ENCODE assay signal across 8 cellular contexts in genomic region chr6:26271640-26272090, GRCh38.
A peak's percentile ranks its signal among the peaks of the same experiment; 100 is the strongest.
DNase-seq lines count a peak whose midpoint lies in the region; ATAC-seq, FAIRE-seq and TF ChIP-seq lines count a peak whose summit lies in the region.

No MANE protein-coding gene starts in this region.

- no peak overlapping the region for H2AFZ ChIP-seq in K562 (ENCODE audit: low read depth, low read length)

- no peak for TF ChIP-seq CTCF in cardiac muscle cell (IDR thresholded peaks at IDR 0.05; ENCODE audit: low read depth, low read length)
- no peak for TF ChIP-seq CTCF in K562 (IDR thresholded peaks at IDR 0.05 in 2 of 3, conservative IDR thresholded peaks at IDR 0.05 in 1 of 3; ENCODE audit: insufficient read depth in 2 of 3, low read depth in 1 of 3, low read length in 3 of 3)
- TF ChIP-seq CTCF in right lobe of liver (IDR thresholded peaks at IDR 0.05) = no peak
- TF ChIP-seq CTCF in transverse colon (IDR thresholded peaks at IDR 0.05) = no peak

- H3K9me3 ChIP-seq in cardiac muscle cell (ENCODE audit: low read depth) = no peaks in the 10 kb centered on the region
- H3K9me3 ChIP-seq in K562 (replicated peaks; ENCODE audit: control insufficient read depth, insufficient read depth, low read depth, low read length) = peaks cover 4% of the 10 kb centered on the region; the same call in 1 of the 2 replicates
- H3K9me3 ChIP-seq in right lobe of liver = no peaks in the 10 kb centered on the region
- no peaks in the 10 kb centered on the region for H3K9me3 ChIP-seq in transverse colon

- whole genome bisulfite sequencing in K562 (ENCODE audit: insufficient coverage, low coverage, missing lambda C conversion rate) = 69% methylated on average over 11 of the region's 11 CpGs
- 4% methylated on average over 10 of the region's 11 CpGs for WGBS in right lobe of liver (ENCODE audit: insufficient coverage, low coverage, low lambda C conversion rate, missing lambda C conversion rate)
- 0 to 1% methylated on average over 4 to 11 of the region's 11 CpGs for WGBS in transverse colon (ENCODE audit: low coverage in 1 of 2), 2 donors

- intact Hi-C loops in cardiac septum (cut with DNase I) (loop anchor here (5.0 kb wide), 1 partner anchor 39 kb away; a partner anchor contains a TSS), K562 (cut with micrococcal nuclease) (no loop called here), right lobe of liver (cut with DNase I) (no loop called here), transverse colon (cut with DNase I; ENCODE audit: low total_unique reads) (loop anchor here (10.0 kb wide), 1 partner anchor 67 kb away; a partner anchor contains a TSS)

- no peak overlapping the region for H3K9ac ChIP-seq in K562 (ENCODE audit: insufficient read depth in 1 of 2, low read depth in 2 of 2, low read length in 2 of 2)

- no peaks in the 10 kb centered on the region for H3K9me1 ChIP-seq in K562 (ENCODE audit: control insufficient read depth, insufficient read depth, low read length)

- ATAC-seq in K562 = no peak
- ATAC-seq in right lobe of liver = no peak
- ATAC-seq in GM21619 (IDR thresholded peaks at IDR 0.05; ENCODE audit: unreplicated experiment) = no peak

- H3K27me3 ChIP-seq in cardiac muscle cell (no peaks in the 10 kb centered on the region), K562 (ENCODE audit: control insufficient read depth in 2 of 2, insufficient read depth in 2 of 2, low read length in 2 of 2) (no peaks in the 10 kb centered on the region), right lobe of liver (peaks cover 0 to 40% of the 10 kb centered on the region in 2 donors), transverse colon (no peaks in the 10 kb centered on the region)

- no peak overlapping the region for H3K4me2 ChIP-seq in K562 (ENCODE audit: insufficient read depth, low read length)

- H3K27ac ChIP-seq in cardiac muscle cell = peak overlapping the region; percentile 86
- no peak overlapping the region for H3K27ac ChIP-seq in K562 (ENCODE audit: extremely low read depth, low read depth, low read length)
- peak overlapping the region in 2 of 3 donors; percentile 25 to 61 for H3K27ac ChIP-seq in right lobe of liver
- H3K27ac ChIP-seq in transverse colon = peak overlapping the region; percentile 88 to 96 (median 92)

- no peaks in the 10 kb centered on the region for H3K79me2 ChIP-seq in K562 (ENCODE audit: control insufficient read depth, insufficient read depth, low read length)

- no peak for FAIRE-seq in K562 (lab: Jason Lieb, UNC)

- DNase-seq in cardiac muscle cell (ENCODE audit: low read depth in 1 of 2, low spot score in 1 of 2) (no peak), cardiac septum (ENCODE audit: low spot score) (no peak), K562 (ENCODE audit: extremely low read depth in 1 of 4, low spot score in 3 of 4) (no peak), right lobe of liver (no peak), transverse colon (peak; percentile 27), H4 (ENCODE audit: low spot score) (no peak), CD1c-positive myeloid dendritic cell (ENCODE audit: extremely low spot score) (no peak)

- TF ChIP-seq EP300 in K562 (IDR thresholded peaks at IDR 0.05; ENCODE audit: low read length) (no peak), transverse colon (IDR thresholded peaks at IDR 0.05; ENCODE audit: low read depth) (no peak)

- H3K4me1 ChIP-seq in cardiac muscle cell (ENCODE audit: low read depth) = peaks cover 15% of the 10 kb centered on the region
- peaks cover 0 to 5% of the 10 kb centered on the region in 2 experiments; a peak in 3 of 5 replicates for H3K4me1 ChIP-seq in K562 (replicated peaks in 1 of 2; ENCODE audit: control insufficient read depth in 2 of 2, insufficient read depth in 2 of 2, low read length in 2 of 2)
- H3K4me1 ChIP-seq in right lobe of liver = no peaks in the 10 kb centered on the region
- H3K4me1 ChIP-seq in transverse colon = peaks cover 0 to 28% (median 10%) of the 10 kb centered on the region in 4 donors

- TF ChIP-seq RAD21 in K562 (CRISPR knock-in tag; conservative IDR thresholded peaks at IDR 0.05 in 1 of 2, IDR thresholded peaks at IDR 0.05 in 1 of 2) = no peak

- POLR2A ChIA-PET in K562 (lab: Yijun Ruan, JAX) = interaction anchor here (2.4 to 7.2 kb wide), 2 partner anchors 12 to 56 kb away, joined by 13 to 57 read pairs; a partner anchor contains a TSS

- TF ChIP-seq POLR2A in K562 (conservative IDR thresholded peaks at IDR 0.05) (no peak), right lobe of liver (IDR thresholded peaks at IDR 0.05) (no peak), transverse colon (IDR thresholded peaks at IDR 0.05) (no peak)

- BruUV-seq in K562 (replicated peaks; lab: Mats Ljungman, UMichigan) = no TSS peak

- H4K20me1 ChIP-seq in K562 (replicated peaks; ENCODE audit: control insufficient read depth, insufficient read depth, low read length) = no peaks in the 10 kb centered on the region

- H3K36me3 ChIP-seq in cardiac muscle cell (no peaks in the 10 kb centered on the region), K562 (ENCODE audit: control insufficient read depth, insufficient read depth, low read length) (no peaks in the 10 kb centered on the region), right lobe of liver (no peaks in the 10 kb centered on the region), transverse colon (no peaks in the 10 kb centered on the region)

- CTCF ChIA-PET in K562 (lab: Yijun Ruan, JAX; ENCODE audit: low intra/inter-chr PET ratio) = no interaction called here

- peak overlapping the region; percentile 32 for H3K4me3 ChIP-seq in cardiac muscle cell
- no peak overlapping the region for H3K4me3 ChIP-seq in K562
- H3K4me3 ChIP-seq in right lobe of liver = peak overlapping the region in 1 of 3 donors; percentile 29
- H3K4me3 ChIP-seq in transverse colon = peak overlapping the region in 3 of 4 donors; percentile 33 to 59 (median 48)

- in situ Hi-C loops in K562 (cut with MboI) (no loop called here), transverse colon (cut with MboI; ENCODE audit: low pct_ligation_motif_present in 1 of 4, low pct_unique_long_range_greater_than_20kb in 1 of 4, low sequenced_read_pairs in 3 of 4) (no loop called here)

TF ChIP-seq in K562, 482 proteins besides CTCF, POLR2A, EP300 and RAD21:
- TF ChIP-seq SREBF2 (CRISPR knock-in tag; IDR thresholded peaks at IDR 0.05) = no peak
- TF ChIP-seq TRIM28 (IDR thresholded peaks at IDR 0.05) = no peak
- no peak for TF ChIP-seq PRDM10 (IDR thresholded peaks at IDR 0.05; ENCODE audit: partially characterized antibody)
- TF ChIP-seq HNRNPL (IDR thresholded peaks at IDR 0.05; ENCODE audit: low read depth, low read length) = no peak
- TF ChIP-seq NFIC (IDR thresholded peaks at IDR 0.05) = no peak
- no peak for TF ChIP-seq TAF7 (tag; IDR thresholded peaks at IDR 0.05)
- 0 out of 2 replicates have a peak, but pooled peaks have one; percentile 2 for TF ChIP-seq FOXM1 (IDR thresholded peaks at IDR 0.05; ENCODE audit: low read depth)
- no peak for TF ChIP-seq FOXM1 (CRISPR knock-in tag; IDR thresholded peaks at IDR 0.05; ENCODE audit: low read depth)

Comparison
In these comparisons a context has a peak if more than half of its experiments do, and no peak if none do; other contexts are left out.
1. intact Hi-C loops: an anchor here in cardiac septum (5.0 kb wide) and transverse colon (10.0 kb wide); none called in K562 and right lobe of liver.